ENCODE assay signal across 25 cellular contexts in genomic region chr2:234818937-234819336, GRCh38.
DNase-seq lines count a peak whose midpoint lies in the region; ATAC-seq and TF ChIP-seq lines count a peak whose summit lies in the region.
"Had no signal": no experiment of that assay in that cellular context is flagged by ENCODE, and none has a peak within 500 bp of the region (broad histone marks: within the 10 kb centered on the region; RNA-seq: fewer than 3 reads in every experiment).

No MANE protein-coding gene starts in this region.

- WGBS in psoas muscle, 3 donors = 88 to 97% (median 92%) methylated on average over 3 of the region's 3 CpGs
- 85 to 92% (median 89%) methylated on average over 3 of the region's 3 CpGs for WGBS in ovary, 3 donors

- ATAC-seq in GM23338 (peak; percentile 46; the same call in 2 of the 3 replicates), psoas muscle (no peak)
- ATAC-seq: GM12878; stimulated activated naive CD8-positive, alpha-beta T cell treated with anti-CD3 and anti-CD28 coated beads, Interleukin-15, Interleukin-2, amounts not matched to agents 100 U/mL and 50 U/mL, for 24 hours had no signal

- no peak for TF ChIP-seq EP300 in ovary (IDR thresholded peaks at IDR 0.05)

- no peak overlapping the region for H3K4me2 ChIP-seq in GM23338
- H3K4me2 ChIP-seq: BLaER1 treated with 17β-estradiol and CSF1 and Interleukin-3, amounts not matched to agents 10 nM and 100 nM; hepatocyte had no signal

- no peak overlapping the region for H3K27ac ChIP-seq in GM23338 (ENCODE audit: low read depth)
- H3K27ac ChIP-seq in psoas muscle = no peak overlapping the region
- H3K27ac ChIP-seq in ovary = no peak overlapping the region
- H3K27ac ChIP-seq: BLaER1 treated with 17β-estradiol and CSF1 and Interleukin-3, amounts not matched to agents 10 nM and 100 nM; hepatocyte had no signal

- no peak overlapping the region for H3K27ac Mint-ChIP-seq in GM23338
- H3K27ac Mint-ChIP-seq: memory B cell, naive B cell had no signal

- H3K9me3 ChIP-seq in psoas muscle (no peaks in the 10 kb centered on the region), ovary (no peaks in the 10 kb centered on the region)
- H3K9me3 ChIP-seq: BLaER1 treated with 17β-estradiol and CSF1 and Interleukin-3, amounts not matched to agents 10 nM and 100 nM had no signal

- no peaks in the 10 kb centered on the region for H3K79me2 ChIP-seq in GM23338 (replicated peaks; ENCODE audit: insufficient read depth)
- H3K79me2 ChIP-seq: hepatocyte had no signal

- peaks cover 6% of the 10 kb centered on the region for H3K4me1 Mint-ChIP-seq in GM23338
- H3K4me1 Mint-ChIP-seq: memory B cell, naive B cell had no signal

- peaks cover 5% of the 10 kb centered on the region for H3K27me3 Mint-ChIP-seq in GM23338 (ENCODE audit: insufficient read depth, low read depth, poor library complexity)

- H3K9me3 Mint-ChIP-seq in GM23338 = no peaks in the 10 kb centered on the region; the same call in 2 of the 3 replicates
- H3K9me3 Mint-ChIP-seq: memory B cell, naive B cell had no signal

- H2AFZ ChIP-seq in GM23338 = no peak overlapping the region
- H2AFZ ChIP-seq: hepatocyte had no signal

- no peaks in the 10 kb centered on the region for H4K20me1 ChIP-seq in GM23338 (replicated peaks; ENCODE audit: insufficient read depth)
- H4K20me1 ChIP-seq: BLaER1 treated with 17β-estradiol and CSF1 and Interleukin-3, amounts not matched to agents 10 nM and 100 nM had no signal

- no peak; a peak in 1 of 4 replicates for TF ChIP-seq CTCF in GM23338 (conservative IDR thresholded peaks at IDR 0.05; ENCODE audit: low read depth in 2 of 2)
- TF ChIP-seq CTCF in epithelial cell of esophagus (IDR thresholded peaks at IDR 0.05; ENCODE audit: insufficient read depth, low read depth, low read length, missing control alignments) = peak; percentile 39
- peak; percentile 36 for TF ChIP-seq CTCF in retinal pigment epithelial cell (conservative IDR thresholded peaks at IDR 0.05; ENCODE audit: low read depth, low read length)
- no peak for TF ChIP-seq CTCF in psoas muscle (IDR thresholded peaks at IDR 0.05)
- TF ChIP-seq CTCF in ovary (IDR thresholded peaks at IDR 0.05) = no peak

- TF ChIP-seq POLR2A in ovary (IDR thresholded peaks at IDR 0.05) = no peak

- H3K4me3 Mint-ChIP-seq in GM23338 = no peak overlapping the region
- H3K4me3 Mint-ChIP-seq: memory B cell had no signal

- no peaks in the 10 kb centered on the region for H3K36me3 Mint-ChIP-seq in GM23338 (ENCODE audit: low read depth)
- H3K36me3 Mint-ChIP-seq: memory B cell, naive B cell had no signal

- no peaks in the 10 kb centered on the region for H3K27me3 ChIP-seq in GM23338 (ENCODE audit: insufficient read depth)
- H3K27me3 ChIP-seq in psoas muscle (ENCODE audit: insufficient read depth in 3 of 3, low read length in 2 of 3) = peaks cover 0 to 1% (median 0%) of the 10 kb centered on the region in 3 donors
- no peaks in the 10 kb centered on the region for H3K27me3 ChIP-seq in ovary
- H3K27me3 ChIP-seq: BLaER1 treated with 17β-estradiol and CSF1 and Interleukin-3, amounts not matched to agents 10 nM and 100 nM; hepatocyte had no signal

- in situ Hi-C loops in SK-MEL-5 (cut with HindIII; ENCODE audit: low pct_unique_long_range_greater_than_20kb, low sequenced_read_pairs) = no loop called here

- DNase-seq in GM23338 (ENCODE audit: low spot score) (no peak), SK-MEL-5 (ENCODE audit: low read depth, low spot score) (peak; percentile 16), epithelial cell of esophagus (ENCODE audit: low read depth) (no peak), retinal pigment epithelial cell (ENCODE audit: low read depth) (no peak), psoas muscle (no peak), hypothalamus (lab: John Stamatoyannopoulos, UW) (no peak), ovary (no peak), DMS 273 (lab: John Stamatoyannopoulos, UW; ENCODE audit: unreplicated experiment) (no peak)
- DNase-seq: activated CD8-positive, alpha-beta memory T cell treated with anti-CD3 and anti-CD28 coated beads, Interleukin-2, amount 50 U/mL, for 48 hours; activated effector memory CD4-positive, alpha-beta T cell treated with anti-CD3 and anti-CD28 coated beads, Interleukin-2, amount 50 U/mL, for 16 hours; central memory CD4-positive, alpha-beta T cell; effector CD4-positive, alpha-beta T cell; GF-D8; naive B cell; NCI-H1048; NCI-H2029 treated with DMSO at 0.1 percent for 48 hours; NCI-H446 treated with DMSO at 0.1 percent for 48 hours; stimulated activated CD4-positive, alpha-beta T cell treated with anti-CD3 and anti-CD28 coated beads, Interleukin-1b, Interleukin-23, amount 100 ng/mL, for 48 hours; stimulated activated naive CD8-positive, alpha-beta T cell treated with anti-CD3 and anti-CD28 coated beads, Interleukin-15, Interleukin-2, amounts not matched to agents 100 U/mL and 50 U/mL, for 24 hours; T-helper 1 cell; trophoblast cell had no signal

- H3F3A ChIP-seq in GM23338 (replicated peaks; ENCODE audit: low read depth) = no peaks in the 10 kb centered on the region

- no peak overlapping the region for H3K4me3 ChIP-seq in GM23338
- no peak overlapping the region for H3K4me3 ChIP-seq in epithelial cell of esophagus (ENCODE audit: low read length)
- no peak overlapping the region for H3K4me3 ChIP-seq in retinal pigment epithelial cell (ENCODE audit: low read length)
- no peak overlapping the region for H3K4me3 ChIP-seq in psoas muscle
- H3K4me3 ChIP-seq in ovary = no peak overlapping the region
- H3K4me3 ChIP-seq: BLaER1 treated with 17β-estradiol and CSF1 and Interleukin-3, amounts not matched to agents 10 nM and 100 nM; GM12878; hepatocyte had no signal

- H3K4me1 ChIP-seq in GM23338 (ENCODE audit: insufficient read depth) (no peaks in the 10 kb centered on the region), psoas muscle (no peaks in the 10 kb centered on the region), ovary (ENCODE audit: insufficient read depth) (peaks cover 5% of the 10 kb centered on the region)

- H3K9me2 ChIP-seq in GM23338 (ENCODE audit: insufficient read depth) = 0 out of 2 replicates have a peak, but pooled peaks cover 3% of the 10 kb centered on the region

- no peaks in the 10 kb centered on the region for H3K36me3 ChIP-seq in GM23338 (ENCODE audit: insufficient read depth)
- H3K36me3 ChIP-seq in psoas muscle (ENCODE audit: insufficient read depth in 1 of 2, low read depth in 1 of 2) = no peaks in the 10 kb centered on the region
- H3K36me3 ChIP-seq in ovary = no peaks in the 10 kb centered on the region
- H3K36me3 ChIP-seq: BLaER1 treated with 17β-estradiol and CSF1 and Interleukin-3, amounts not matched to agents 10 nM and 100 nM had no signal

- intact Hi-C loops in psoas muscle (cut with DNase I) (no loop called here), ovary (cut with DNase I) (no loop called here)

TF ChIP-seq in GM23338, 12 proteins besides CTCF, POLR2A, EP300 and RAD21:
- TF ChIP-seq EZH2 (IDR thresholded peaks at IDR 0.05; ENCODE audit: low read depth, unreplicated experiment) (no peak), POLR2AphosphoS5 (IDR thresholded peaks at IDR 0.05; ENCODE audit: low read depth) (no peak)

Comparison
In these comparisons a context has a peak if more than half of its experiments do, and no peak if none do; other contexts are left out.
1. CTCF ChIP-seq: peak in epithelial cell of esophagus (single experiment) and retinal pigment epithelial cell (single experiment); none in GM23338 (0 of 2), psoas muscle (single experiment) and ovary (0 of 3).